ENCODE assay signal across 18 cellular contexts in the genomic region with DNA sequence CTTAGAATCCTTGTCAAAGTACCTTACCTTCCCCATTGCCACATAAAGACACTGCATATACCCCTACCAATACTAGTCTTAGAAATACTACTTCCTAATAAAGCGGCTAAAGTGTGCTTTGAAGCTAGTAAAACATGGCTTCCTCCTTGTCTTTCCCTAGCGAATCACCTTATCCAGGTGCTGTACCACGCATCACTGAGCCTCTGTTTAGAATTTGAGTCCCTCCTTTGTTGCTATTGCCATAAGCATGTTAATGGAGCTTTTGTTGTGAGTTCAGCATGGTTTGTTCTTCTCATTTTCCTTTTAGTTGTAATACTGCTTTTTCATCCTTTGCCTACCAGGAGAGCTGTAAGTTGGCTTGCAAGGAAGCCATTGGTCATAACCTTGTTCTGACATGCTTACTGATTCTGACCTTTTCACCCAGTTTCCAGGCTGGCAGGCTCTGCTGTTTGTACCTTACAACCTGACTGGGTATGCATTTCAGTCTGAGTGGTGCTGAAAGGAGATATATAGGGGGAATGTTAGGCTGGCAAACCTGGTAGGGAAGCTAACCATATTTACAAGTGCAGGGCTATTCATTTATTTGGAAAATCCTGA.
"Had no signal": no experiment of that assay in that cellular context is flagged by ENCODE, and none has a peak within 500 bp of the region (broad histone marks: within the 10 kb centered on the region; RNA-seq: fewer than 3 reads in every experiment).

No MANE protein-coding gene starts in this region.

- H3K27ac Mint-ChIP-seq: activated naive CD8-positive, alpha-beta T cell; stimulated activated naive B cell treated with anti-CD40 and anti-IgM and Interleukin-4, amounts not matched to agents 10 μg/mL and 1 μg/mL and 100 μg/mL, for 72 hours had no signal

- DNase-seq: activated CD8-positive, alpha-beta memory T cell treated with anti-CD3 and anti-CD28 coated beads for 24 hours; activated CD8-positive, alpha-beta memory T cell treated with anti-CD3 and anti-CD28 coated beads, Interleukin-2, amount 50 U/mL, for 48 hours; activated gamma-delta T cell treated with Interleukin-2 at 50 U/mL for 16 hours; dorsolateral prefrontal cortex; gastrocnemius medialis; head of caudate nucleus; kidney glomerular epithelial cell; mesendoderm; natural killer cell; spleen; stimulated activated naive B cell treated with anti-CD40 and anti-IgM and Interleukin-4, amounts not matched to agents 10 μg/mL and 1 μg/mL and 100 μg/mL, for 72 hours; T-helper 1 cell had no signal

- FAIRE-seq: colon, urothelium cell line had no signal

- H3K27me3 ChIP-seq: dorsolateral prefrontal cortex, gastrocnemius medialis, spleen, tibial nerve had no signal

- H3K27ac ChIP-seq: dorsolateral prefrontal cortex, gastrocnemius medialis, parathyroid adenoma, spleen, tibial nerve had no signal

- H2AFZ ChIP-seq: parathyroid adenoma had no signal

- H3K36me3 ChIP-seq: gastrocnemius medialis had no signal

- H3K4me3 ChIP-seq: dorsolateral prefrontal cortex, gastrocnemius medialis, spleen, tibial nerve had no signal

- H3K79me2 ChIP-seq: parathyroid adenoma had no signal

- H3K4me3 Mint-ChIP-seq: activated naive CD8-positive, alpha-beta T cell; natural killer cell; stimulated activated naive B cell treated with anti-CD40 and anti-IgM and Interleukin-4, amounts not matched to agents 10 μg/mL and 1 μg/mL and 100 μg/mL, for 72 hours had no signal

- H3K9ac ChIP-seq: parathyroid adenoma had no signal

- ATAC-seq: activated CD4-positive, CD25-positive, alpha-beta regulatory T cell treated with anti-CD3 and anti-CD28 coated beads, Interleukin-2, amount 50 U/mL, for 24 hours; gastrocnemius medialis; natural killer cell; stimulated activated naive B cell treated with anti-CD40 and anti-IgM and Interleukin-4, amounts not matched to agents 10 μg/mL and 1 μg/mL and 100 μg/mL, for 72 hours had no signal

- H3K4me1 ChIP-seq: gastrocnemius medialis, tibial nerve had no signal

- H3K27me3 Mint-ChIP-seq: activated naive CD8-positive, alpha-beta T cell; stimulated activated naive B cell treated with anti-CD40 and anti-IgM and Interleukin-4, amounts not matched to agents 10 μg/mL and 1 μg/mL and 100 μg/mL, for 72 hours had no signal

- H3K9me3 Mint-ChIP-seq: natural killer cell; stimulated activated naive B cell treated with anti-CD40 and anti-IgM and Interleukin-4, amounts not matched to agents 10 μg/mL and 1 μg/mL and 100 μg/mL, for 72 hours had no signal

- H3K9me3 ChIP-seq: gastrocnemius medialis, spleen, tibial nerve had no signal
